9 cellular contexts compared by ENCODE assay signal in genomic region chr21:35050348-35051286, GRCh38. TPM values are rescaled to one million over a fixed set of nuclear protein-coding genes. Genes with fewer than 3 reads are reported as not detected.
DNase-seq lines count a peak whose midpoint lies in the region; ATAC-seq and FAIRE-seq lines count a peak whose summit lies in the region.
"Had no signal": no experiment of that assay in that cellular context is flagged by ENCODE, and none has a peak within 500 bp of the region (broad histone marks: within the 10 kb centered on the region; RNA-seq: fewer than 3 reads in every experiment).

No MANE protein-coding gene starts in this region.

- H3K4me3 Mint-ChIP-seq in activated CD8-positive, alpha-beta memory T cell treated with anti-CD3 and anti-CD28 coated beads, Interleukin-2, amount 10 ng/mL, durations not matched to agents 7 days and 5 days = peak overlapping the region; percentile 43
- peak overlapping the region; percentile 92 to 97 for H3K4me3 Mint-ChIP-seq in effector memory CD8-positive, alpha-beta T cell
- peak overlapping the region; percentile 59 to 64 for H3K4me3 Mint-ChIP-seq in stimulated activated naive B cell treated with anti-CD40 and anti-IgM and Interleukin-4, amounts not matched to agents 10 μg/mL and 1 μg/mL and 100 μg/mL, for 72 hours
- H3K4me3 Mint-ChIP-seq: neural progenitor cell had no signal

- intact Hi-C loops in left cardiac atrium (cut with DNase I) = loop anchor here (5.0 to 10.0 kb wide), 2 partner anchors 352 to 354 kb away; no protein-coding TSS in a partner anchor

- H3K27me3 Mint-ChIP-seq in activated CD8-positive, alpha-beta memory T cell treated with anti-CD3 and anti-CD28 coated beads, Interleukin-2, amount 10 ng/mL, durations not matched to agents 7 days and 5 days = peaks cover 15% of the 10 kb centered on the region
- no peaks in the 10 kb centered on the region for H3K27me3 Mint-ChIP-seq in effector memory CD8-positive, alpha-beta T cell
- no peaks in the 10 kb centered on the region for H3K27me3 Mint-ChIP-seq in stimulated activated naive B cell treated with anti-CD40 and anti-IgM and Interleukin-4, amounts not matched to agents 10 μg/mL and 1 μg/mL and 100 μg/mL, for 72 hours

- ATAC-seq in activated CD8-positive, alpha-beta memory T cell treated with anti-CD3 and anti-CD28 coated beads, Interleukin-2, amount 10 ng/mL, durations not matched to agents 7 days and 5 days = no peak
- ATAC-seq in effector memory CD8-positive, alpha-beta T cell (replicated peaks) = no peak
- peak; percentile 35 to 38 for ATAC-seq in stimulated activated naive B cell treated with anti-CD40 and anti-IgM and Interleukin-4, amounts not matched to agents 10 μg/mL and 1 μg/mL and 100 μg/mL, for 72 hours (replicated peaks)
- no peak for ATAC-seq in GM18858 (IDR thresholded peaks at IDR 0.05; ENCODE audit: unreplicated experiment)
- no peak for ATAC-seq in left cardiac atrium

- CTCF ChIA-PET in activated CD8-positive, alpha-beta memory T cell treated with anti-CD3 and anti-CD28 coated beads, Interleukin-2, amount 10 ng/mL, durations not matched to agents 7 days and 5 days (lab: Charles Lee) = interaction anchor here (0.8 to 12.3 kb wide), 18 partner anchors 8 to 425 kb away, joined by 3 to 128 read pairs (median 4); no protein-coding TSS in a partner anchor

- no peak for FAIRE-seq in GM19239 (lab: Jason Lieb, UNC)

- peak overlapping the region; percentile 96 for H3K27ac Mint-ChIP-seq in activated CD8-positive, alpha-beta memory T cell treated with anti-CD3 and anti-CD28 coated beads, Interleukin-2, amount 10 ng/mL, durations not matched to agents 7 days and 5 days
- H3K27ac Mint-ChIP-seq in effector memory CD8-positive, alpha-beta T cell = peak overlapping the region; percentile 95 to 98
- peak overlapping the region; percentile 98 for H3K27ac Mint-ChIP-seq in stimulated activated naive B cell treated with anti-CD40 and anti-IgM and Interleukin-4, amounts not matched to agents 10 μg/mL and 1 μg/mL and 100 μg/mL, for 72 hours
- H3K27ac Mint-ChIP-seq: neural progenitor cell had no signal

- no peaks in the 10 kb centered on the region for H3K9me3 Mint-ChIP-seq in activated CD8-positive, alpha-beta memory T cell treated with anti-CD3 and anti-CD28 coated beads, Interleukin-2, amount 10 ng/mL, durations not matched to agents 7 days and 5 days (ENCODE audit: low read depth)
- H3K9me3 Mint-ChIP-seq in effector memory CD8-positive, alpha-beta T cell = no peaks in the 10 kb centered on the region
- H3K9me3 Mint-ChIP-seq in stimulated activated naive B cell treated with anti-CD40 and anti-IgM and Interleukin-4, amounts not matched to agents 10 μg/mL and 1 μg/mL and 100 μg/mL, for 72 hours = no peaks in the 10 kb centered on the region
- H3K9me3 Mint-ChIP-seq: neural progenitor cell had no signal

- no peak for DNase-seq in activated CD8-positive, alpha-beta memory T cell treated with anti-CD3 and anti-CD28 coated beads, Interleukin-2, amount 10 ng/mL, durations not matched to agents 7 days and 5 days
- DNase-seq in activated CD8-positive, alpha-beta memory T cell treated with anti-CD3 and anti-CD28 coated beads, Interleukin-2, amount 50 U/mL, for 4 hours = no peak
- DNase-seq in NCI-H69 (lab: John Stamatoyannopoulos, UW) (peak; percentile 21), GM19239 (ENCODE audit: insufficient read length, low spot score) (no peak), left cardiac atrium (no peak)
- no peak for DNase-seq in effector memory CD8-positive, alpha-beta T cell
- DNase-seq in stimulated activated naive B cell treated with anti-CD40 and anti-IgM and Interleukin-4, amounts not matched to agents 10 μg/mL and 1 μg/mL and 100 μg/mL, for 72 hours = no peak

- peaks cover 60% of the 10 kb centered on the region for H3K4me1 Mint-ChIP-seq in activated CD8-positive, alpha-beta memory T cell treated with anti-CD3 and anti-CD28 coated beads, Interleukin-2, amount 10 ng/mL, durations not matched to agents 7 days and 5 days
- H3K4me1 Mint-ChIP-seq in effector memory CD8-positive, alpha-beta T cell (ENCODE audit: low read depth in 2 of 2) = peaks cover 45 to 63% of the 10 kb centered on the region in 2 donors
- peaks cover 31 to 59% of the 10 kb centered on the region in 2 donors for H3K4me1 Mint-ChIP-seq in stimulated activated naive B cell treated with anti-CD40 and anti-IgM and Interleukin-4, amounts not matched to agents 10 μg/mL and 1 μg/mL and 100 μg/mL, for 72 hours

- H3K36me3 Mint-ChIP-seq in activated CD8-positive, alpha-beta memory T cell treated with anti-CD3 and anti-CD28 coated beads, Interleukin-2, amount 10 ng/mL, durations not matched to agents 7 days and 5 days = peaks cover 8% of the 10 kb centered on the region
- H3K36me3 Mint-ChIP-seq in effector memory CD8-positive, alpha-beta T cell (ENCODE audit: insufficient read depth) = peaks cover 45% of the 10 kb centered on the region
- H3K36me3 Mint-ChIP-seq in stimulated activated naive B cell treated with anti-CD40 and anti-IgM and Interleukin-4, amounts not matched to agents 10 μg/mL and 1 μg/mL and 100 μg/mL, for 72 hours = peaks cover 17 to 24% of the 10 kb centered on the region in 2 donors
- H3K36me3 Mint-ChIP-seq: neural progenitor cell had no signal

RNA-seq across cellular contexts. Expression of gene RUNX1, which starts 1.5 kb away (rescaled TPM):
- total RNA-seq in activated CD8-positive, alpha-beta memory T cell treated with anti-CD3 and anti-CD28 coated beads, Interleukin-2, amount 10 ng/mL, durations not matched to agents 7 days and 5 days = 10 to 100 TPM; 23.3 to 35.3 TPM
- 10 to 100 TPM in 1 of 2 donors, 1 to 10 TPM in 1; 7.8 to 27.4 TPM for total RNA-seq in left cardiac atrium

Comparison
In these comparisons a context has a peak if more than half of its experiments do, and no peak if none do; other contexts are left out.
1. ATAC-seq: peak in stimulated activated naive B cell treated with anti-CD40 and anti-IgM and Interleukin-4, amounts not matched to agents 10 μg/mL and 1 μg/mL and 100 μg/mL, for 72 hours (2 of 2); none in activated CD8-positive, alpha-beta memory T cell treated with anti-CD3 and anti-CD28 coated beads, Interleukin-2, amount 10 ng/mL, durations not matched to agents 7 days and 5 days (single experiment), effector memory CD8-positive, alpha-beta T cell (single experiment), GM18858 (single experiment) and left cardiac atrium (0 of 2).
2. H3K4me3 Mint-ChIP-seq: peak in every context shown above with its lines; median percentile 94 in effector memory CD8-positive, alpha-beta T cell; 62 in stimulated activated naive B cell treated with anti-CD40 and anti-IgM and Interleukin-4, amounts not matched to agents 10 μg/mL and 1 μg/mL and 100 μg/mL, for 72 hours; 43 in activated CD8-positive, alpha-beta memory T cell treated with anti-CD3 and anti-CD28 coated beads, Interleukin-2, amount 10 ng/mL, durations not matched to agents 7 days and 5 days.
3. Peak in every context shown above with its lines, with median percentiles within 50 percentile points of each other: H3K27ac Mint-ChIP-seq.